Comparison of ENCODE assay signal across 8 cellular contexts in genomic region chr15:52789601-52790165, GRCh38. TPM values are rescaled to one million over a fixed set of nuclear protein-coding genes. Genes with fewer than 3 reads are reported as not detected.
DNase-seq lines count a peak whose midpoint lies in the region; ATAC-seq, FAIRE-seq and TF ChIP-seq lines count a peak whose summit lies in the region.

No MANE protein-coding gene starts in this region.

- H3K4me3 ChIP-seq in MM.1S (ENCODE audit: low read length), result peak overlapping the region; percentile 85

- peak overlapping the region; percentile 93 for H2AFZ ChIP-seq in MM.1S (ENCODE audit: low read length)

- no peaks in the 10 kb centered on the region for H3K4me1 ChIP-seq in MM.1S (ENCODE audit: low read length)

- CTCF ChIA-PET in activated CD4-positive, alpha-beta T cell treated with anti-CD3 and anti-CD28 coated beads for 36 hours (lab: Charles Lee), result interaction anchor here (1.4 kb wide), 1 partner anchor 15 kb away, joined by 6 read pairs; no protein-coding TSS in a partner anchor

- no peaks in the 10 kb centered on the region for H3K9me3 ChIP-seq in MM.1S (replicated peaks; ENCODE audit: insufficient read depth, low read length)

- no peaks in the 10 kb centered on the region for H3K36me3 ChIP-seq in MM.1S (replicated peaks; ENCODE audit: insufficient read depth, low read length)

- peak; percentile 23 for ATAC-seq in activated CD4-positive, alpha-beta T cell treated with anti-CD3 and anti-CD28 coated beads for 36 hours

- no peak overlapping the region for H3K27ac ChIP-seq in MM.1S (ENCODE audit: low read length)

- DNase-seq in activated CD4-positive, alpha-beta T cell treated with anti-CD3 and anti-CD28 coated beads for 36 hours, result peak; percentile 20
- no peak for DNase-seq in activated CD4-positive, alpha-beta T cell treated with anti-CD3 and anti-CD28 coated beads for 1 hour
- DNase-seq in MM.1S (no peak), lung microvascular endothelial cell (ENCODE audit: low read depth in 2 of 2) (peak; percentile 15 to 42), dedifferentiated amniotic fluid mesenchymal stem cell (ENCODE audit: extremely low spot score) (no peak), HTR-8/SVneo (ENCODE audit: insufficient read length, low spot score) (no peak)
- DNase-seq in central memory CD4-positive, alpha-beta T cell, result no peak

- FAIRE-seq in HTR-8/SVneo (lab: Jason Lieb, UNC), result no peak

- H3K4me1 Mint-ChIP-seq in activated CD4-positive, alpha-beta T cell treated with anti-CD3 and anti-CD28 coated beads for 36 hours, result peaks cover 15% of the 10 kb centered on the region
- peaks cover 39% of the 10 kb centered on the region for H3K4me1 Mint-ChIP-seq in brain

- intact Hi-C loops in activated CD4-positive, alpha-beta T cell treated with anti-CD3 and anti-CD28 coated beads for 36 hours (cut with DNase I, micrococcal nuclease), result loop anchor here in 1 of 2 experiments (2.0 kb wide), 1 partner anchor 15 kb away; no protein-coding TSS in a partner anchor

- no peaks in the 10 kb centered on the region for H3K9me2 ChIP-seq in MM.1S (replicated peaks; ENCODE audit: insufficient read depth, low read length)

- no peaks in the 10 kb centered on the region for H3K36me3 Mint-ChIP-seq in activated CD4-positive, alpha-beta T cell treated with anti-CD3 and anti-CD28 coated beads for 36 hours (ENCODE audit: low read depth)
- no peaks in the 10 kb centered on the region for H3K36me3 Mint-ChIP-seq in brain

- H3K27me3 Mint-ChIP-seq in activated CD4-positive, alpha-beta T cell treated with anti-CD3 and anti-CD28 coated beads for 36 hours, result peaks cover 76% of the 10 kb centered on the region
- peaks cover 100% of the 10 kb centered on the region for H3K27me3 Mint-ChIP-seq in brain

- H3K9me3 Mint-ChIP-seq in activated CD4-positive, alpha-beta T cell treated with anti-CD3 and anti-CD28 coated beads for 36 hours (ENCODE audit: low read depth), result no peaks in the 10 kb centered on the region
- H3K9me3 Mint-ChIP-seq in brain, result peaks cover 0 to 7% (median 5%) of the 10 kb centered on the region in 5 experiments

- H3K79me2 ChIP-seq in MM.1S (ENCODE audit: low read length), result no peaks in the 10 kb centered on the region

- no peaks in the 10 kb centered on the region for H3F3A ChIP-seq in MM.1S (ENCODE audit: insufficient read depth, low read length)

- TF ChIP-seq CTCF in MM.1S (IDR thresholded peaks at IDR 0.05; ENCODE audit: low read length) (no peak), brain (conservative IDR thresholded peaks at IDR 0.05) (no peak)

- peaks cover 71% of the 10 kb centered on the region for H3K27me3 ChIP-seq in MM.1S (replicated peaks; ENCODE audit: insufficient read depth, low read length)

- H3K27ac Mint-ChIP-seq in activated CD4-positive, alpha-beta T cell treated with anti-CD3 and anti-CD28 coated beads for 36 hours, result no peak overlapping the region
- H3K27ac Mint-ChIP-seq in brain, result peak overlapping the region in 2 of 5 experiments; percentile 72 to 90

- peak overlapping the region; percentile 95 for H3K4me2 ChIP-seq in MM.1S (ENCODE audit: low read depth, low read length)

- H3K9ac ChIP-seq in MM.1S (ENCODE audit: low read length), result no peak overlapping the region; the same call in 1 of the 2 replicates

- POLR2A ChIA-PET in activated CD4-positive, alpha-beta T cell treated with anti-CD3 and anti-CD28 coated beads for 36 hours (lab: Charles Lee), result no interaction called here

- H4K20me1 ChIP-seq in MM.1S (ENCODE audit: insufficient read depth, low read length), result no peaks in the 10 kb centered on the region

- peak overlapping the region; percentile 56 for H3K4me3 Mint-ChIP-seq in activated CD4-positive, alpha-beta T cell treated with anti-CD3 and anti-CD28 coated beads for 36 hours
- H3K4me3 Mint-ChIP-seq in brain, result peak overlapping the region; percentile 84 to 93 (median 87)

RNA-seq across cellular contexts. Expression of gene ONECUT1, which starts 0.5 kb away (rescaled TPM):
- not detected for total RNA-seq in activated CD4-positive, alpha-beta T cell treated with anti-CD3 and anti-CD28 coated beads for 36 hours
- polyA plus RNA-seq in brain (ENCODE audit: insufficient read depth, low read depth, low replicate concordance), result not detected
- total RNA-seq in lung microvascular endothelial cell, result not detected in 2 replicates

Comparison
In these comparisons a context has a peak if more than half of its experiments do, and no peak if none do; other contexts are left out.
1. DNase-seq: peak in activated CD4-positive, alpha-beta T cell treated with anti-CD3 and anti-CD28 coated beads for 36 hours (single experiment) and lung microvascular endothelial cell (2 of 2); none in activated CD4-positive, alpha-beta T cell treated with anti-CD3 and anti-CD28 coated beads for 1 hour (single experiment), MM.1S (single experiment), central memory CD4-positive, alpha-beta T cell (single experiment), dedifferentiated amniotic fluid mesenchymal stem cell (single experiment) and HTR-8/SVneo (single experiment).